Comparison of ENCODE assay signal across 15 cellular contexts in genomic region chr16:87965417-87965816, GRCh38. TPM values are rescaled to one million over a fixed set of nuclear protein-coding genes. Genes with fewer than 3 reads are reported as not detected.
A peak's percentile ranks its signal among the peaks of the same experiment; 100 is the strongest.
DNase-seq lines count a peak whose midpoint lies in the region; ATAC-seq and TF ChIP-seq lines count a peak whose summit lies in the region.
"Had no signal": no experiment of that assay in that cellular context is flagged by ENCODE, and none has a peak within 500 bp of the region (broad histone marks: within the 10 kb centered on the region; RNA-seq: fewer than 3 reads in every experiment).

No MANE protein-coding gene starts in this region.

- H3K4me3 Mint-ChIP-seq in activated T-cell treated with anti-CD3 and anti-CD28 coated beads, Interleukin-2, amount 50 U/mL, for 24 hours: no peak overlapping the region
- peak overlapping the region; percentile 83 for H3K4me3 Mint-ChIP-seq in activated T-helper 17 cell treated with anti-CD3 and anti-CD28 coated beads, Interleukin-2, amount 50 U/mL, for 72 hours
- H3K4me3 Mint-ChIP-seq in mesothelial cell of epicardium: no peak overlapping the region
- H3K4me3 Mint-ChIP-seq in CD14-positive monocyte: no peak overlapping the region
- H3K4me3 Mint-ChIP-seq: nephron had no signal

- no peaks in the 10 kb centered on the region for H3K9me3 Mint-ChIP-seq in activated T-cell treated with anti-CD3 and anti-CD28 coated beads, Interleukin-2, amount 50 U/mL, for 24 hours
- no peaks in the 10 kb centered on the region for H3K9me3 Mint-ChIP-seq in activated T-helper 17 cell treated with anti-CD3 and anti-CD28 coated beads, Interleukin-2, amount 50 U/mL, for 72 hours
- peaks cover 4% of the 10 kb centered on the region for H3K9me3 Mint-ChIP-seq in mesothelial cell of epicardium
- peaks cover 0 to 2% (median 0%) of the 10 kb centered on the region in 7 donors for H3K9me3 Mint-ChIP-seq in CD14-positive monocyte

- H3K27ac ChIP-seq in tibial artery: peak overlapping the region; percentile 76 to 92
- H3K27ac ChIP-seq: A549 had no signal

- intact Hi-C loops in tibial artery (cut with DNase I; ENCODE audit: low total_unique reads) (no loop called here), CD14-positive monocyte (cut with micrococcal nuclease) (no loop called here)

- H3K9me3 ChIP-seq in tibial artery: no peaks in the 10 kb centered on the region
- H3K9me3 ChIP-seq: A549 had no signal

- no peak for DNase-seq in activated T-cell treated with anti-CD3 and anti-CD28 coated beads, Interleukin-2, amount 50 U/mL, for 24 hours
- DNase-seq in activated T-cell treated with anti-CD3 and anti-CD28 coated beads, Interleukin-2, amount 50 U/mL, for 48 hours: no peak
- DNase-seq in mesothelial cell of epicardium (ENCODE audit: low spot score in 2 of 2, unreplicated experiment in 2 of 2) (no peak), tibial artery (no peak), amniotic stem cell (lab: John Stamatoyannopoulos, UW) (no peak), CD14-positive monocyte (ENCODE audit: low spot score) (no peak)
- no peak for DNase-seq in stimulated activated CD4-positive, alpha-beta T cell treated with anti-CD3 and anti-CD28 coated beads, Interleukin-4, amount 100 ng/mL, for 24 hours
- DNase-seq: hypothalamus; KG1; NCI-H1105; retina; stimulated activated CD4-positive, alpha-beta T cell treated with anti-CD3 and anti-CD28 coated beads, Interleukin-4, amount 100 ng/mL, for 1 hour had no signal

- no peak for ATAC-seq in activated T-helper 17 cell treated with anti-CD3 and anti-CD28 coated beads, Interleukin-2, amount 50 U/mL, for 72 hours (replicated peaks)
- ATAC-seq: A549 had no signal

- TF ChIP-seq CTCF in mesothelial cell of epicardium (IDR thresholded peaks at IDR 0.05; ENCODE audit: unreplicated experiment) (no peak), tibial artery (IDR thresholded peaks at IDR 0.05) (no peak), CD14-positive monocyte (IDR thresholded peaks at IDR 0.05) (no peak)

- no peaks in the 10 kb centered on the region for H3K36me3 ChIP-seq in tibial artery

- H3K4me1 ChIP-seq in tibial artery: peaks cover 3 to 37% (median 23%) of the 10 kb centered on the region in 4 donors
- H3K4me1 ChIP-seq: A549 had no signal

- H3K27ac Mint-ChIP-seq in activated T-cell treated with anti-CD3 and anti-CD28 coated beads, Interleukin-2, amount 50 U/mL, for 24 hours: peak overlapping the region; percentile 98
- peak overlapping the region; percentile 86 for H3K27ac Mint-ChIP-seq in activated T-helper 17 cell treated with anti-CD3 and anti-CD28 coated beads, Interleukin-2, amount 50 U/mL, for 72 hours
- H3K27ac Mint-ChIP-seq in mesothelial cell of epicardium: peak overlapping the region; percentile 81
- peak overlapping the region in 2 of 7 donors; percentile 78 to 84 for H3K27ac Mint-ChIP-seq in CD14-positive monocyte

- H3K4me1 Mint-ChIP-seq in activated T-cell treated with anti-CD3 and anti-CD28 coated beads, Interleukin-2, amount 50 U/mL, for 24 hours (ENCODE audit: low read depth): peaks cover 80% of the 10 kb centered on the region
- peaks cover 40% of the 10 kb centered on the region for H3K4me1 Mint-ChIP-seq in activated T-helper 17 cell treated with anti-CD3 and anti-CD28 coated beads, Interleukin-2, amount 50 U/mL, for 72 hours
- H3K4me1 Mint-ChIP-seq in mesothelial cell of epicardium (peaks cover 43% of the 10 kb centered on the region), CD14-positive monocyte (peaks cover 40% of the 10 kb centered on the region)

- H3K27me3 ChIP-seq in tibial artery: no peaks in the 10 kb centered on the region

- H3K4me3 ChIP-seq in tibial artery: no peak overlapping the region
- H3K4me3 ChIP-seq: A549 had no signal

- H3K36me3 Mint-ChIP-seq in activated T-cell treated with anti-CD3 and anti-CD28 coated beads, Interleukin-2, amount 50 U/mL, for 24 hours (ENCODE audit: low read depth): peaks cover 26% of the 10 kb centered on the region
- peaks cover 39% of the 10 kb centered on the region for H3K36me3 Mint-ChIP-seq in activated T-helper 17 cell treated with anti-CD3 and anti-CD28 coated beads, Interleukin-2, amount 50 U/mL, for 72 hours (ENCODE audit: low read depth)
- peaks cover 11% of the 10 kb centered on the region for H3K36me3 Mint-ChIP-seq in mesothelial cell of epicardium
- H3K36me3 Mint-ChIP-seq in CD14-positive monocyte: peaks cover 38 to 43% of the 10 kb centered on the region in 2 donors

- no peaks in the 10 kb centered on the region for H3K27me3 Mint-ChIP-seq in activated T-cell treated with anti-CD3 and anti-CD28 coated beads, Interleukin-2, amount 50 U/mL, for 24 hours
- no peaks in the 10 kb centered on the region for H3K27me3 Mint-ChIP-seq in activated T-helper 17 cell treated with anti-CD3 and anti-CD28 coated beads, Interleukin-2, amount 50 U/mL, for 72 hours
- H3K27me3 Mint-ChIP-seq in mesothelial cell of epicardium (ENCODE audit: low read depth): no peaks in the 10 kb centered on the region
- no peaks in the 10 kb centered on the region for H3K27me3 Mint-ChIP-seq in CD14-positive monocyte (ENCODE audit: low read depth in 3 of 3)

RNA-seq across cellular contexts. Expression of gene BANP, which starts 14.2 kb away (rescaled TPM):
- total RNA-seq in activated T-helper 17 cell treated with anti-CD3 and anti-CD28 coated beads, Interleukin-2, amount 50 U/mL, for 72 hours: 10 to 100 TPM; 46.4 to 85.9 TPM
- total RNA-seq in mesothelial cell of epicardium: 41.2 to 44.9 TPM (median 43.6 TPM) in 3 replicates
- polyA plus RNA-seq in CD14-positive monocyte: 10 to 100 TPM; 10.1 to 11.7 TPM

RNA-seq across cellular contexts. Expression of gene CA5A, which starts 29.1 kb away (rescaled TPM):
- not detected for total RNA-seq in activated T-helper 17 cell treated with anti-CD3 and anti-CD28 coated beads, Interleukin-2, amount 50 U/mL, for 72 hours
- total RNA-seq in mesothelial cell of epicardium: not detected in 3 replicates
- not detected for polyA plus RNA-seq in CD14-positive monocyte
- polyA plus RNA-seq: A549 had no signal
